1 cellular context compared by ENCODE assay signal in genomic region chr4:109816894-109817293, GRCh38.
TF ChIP-seq lines count a peak whose summit lies in the region.

No MANE protein-coding gene starts in this region.

TF ChIP-seq in GM12878, 131 proteins besides CTCF, POLR2A, EP300 and RAD21:
- TF ChIP-seq SIX5 (IDR thresholded peaks at IDR 0.05; ENCODE audit: low read depth, low read length, severe bottlenecking) (no peak), BHLHE40 (IDR thresholded peaks at IDR 0.05; ENCODE audit: borderline replicate concordance in 1 of 2, low read depth in 2 of 2, low read length in 1 of 2) (no peak), SPI1 (IDR thresholded peaks at IDR 0.05; ENCODE audit: borderline replicate concordance, insufficient read depth, low read depth, low read length) (no peak), NR2C2 (IDR thresholded peaks at IDR 0.05; ENCODE audit: borderline replicate concordance, control insufficient read depth, insufficient read length, low read depth) (no peak), FOXM1 (IDR thresholded peaks at IDR 0.05; ENCODE audit: low read depth, low read length) (no peak), E4F1 (IDR thresholded peaks at IDR 0.05; ENCODE audit: borderline replicate concordance, partially characterized antibody) (no peak), HCFC1 (IDR thresholded peaks at IDR 0.05; ENCODE audit: low read length) (no peak), ZBTB33 (IDR thresholded peaks at IDR 0.05) (no peak), MAX (IDR thresholded peaks at IDR 0.05; ENCODE audit: low read depth, low read length) (no peak), USF1 (IDR thresholded peaks at IDR 0.05; ENCODE audit: borderline replicate concordance, extremely low read length, insufficient read depth, low read depth, low read length) (no peak), NKRF (conservative IDR thresholded peaks at IDR 0.05) (no peak), ATF2 (IDR thresholded peaks at IDR 0.05; ENCODE audit: low read length) (no peak), NR2F1 (conservative IDR thresholded peaks at IDR 0.05) (no peak), RELB (IDR thresholded peaks at IDR 0.05; ENCODE audit: low read depth) (no peak), SMC3 (IDR thresholded peaks at IDR 0.05; ENCODE audit: borderline replicate concordance, low read length) (no peak), CREM (IDR thresholded peaks at IDR 0.05; ENCODE audit: low read depth) (no peak), MEF2A (IDR thresholded peaks at IDR 0.05; ENCODE audit: insufficient read depth, low read depth, low read length) (no peak), MYC (IDR thresholded peaks at IDR 0.05; ENCODE audit: insufficient read depth, insufficient read length, insufficient replicate concordance, low read length, severe bottlenecking) (no peak)
- TF ChIP-seq, protein P1, sequence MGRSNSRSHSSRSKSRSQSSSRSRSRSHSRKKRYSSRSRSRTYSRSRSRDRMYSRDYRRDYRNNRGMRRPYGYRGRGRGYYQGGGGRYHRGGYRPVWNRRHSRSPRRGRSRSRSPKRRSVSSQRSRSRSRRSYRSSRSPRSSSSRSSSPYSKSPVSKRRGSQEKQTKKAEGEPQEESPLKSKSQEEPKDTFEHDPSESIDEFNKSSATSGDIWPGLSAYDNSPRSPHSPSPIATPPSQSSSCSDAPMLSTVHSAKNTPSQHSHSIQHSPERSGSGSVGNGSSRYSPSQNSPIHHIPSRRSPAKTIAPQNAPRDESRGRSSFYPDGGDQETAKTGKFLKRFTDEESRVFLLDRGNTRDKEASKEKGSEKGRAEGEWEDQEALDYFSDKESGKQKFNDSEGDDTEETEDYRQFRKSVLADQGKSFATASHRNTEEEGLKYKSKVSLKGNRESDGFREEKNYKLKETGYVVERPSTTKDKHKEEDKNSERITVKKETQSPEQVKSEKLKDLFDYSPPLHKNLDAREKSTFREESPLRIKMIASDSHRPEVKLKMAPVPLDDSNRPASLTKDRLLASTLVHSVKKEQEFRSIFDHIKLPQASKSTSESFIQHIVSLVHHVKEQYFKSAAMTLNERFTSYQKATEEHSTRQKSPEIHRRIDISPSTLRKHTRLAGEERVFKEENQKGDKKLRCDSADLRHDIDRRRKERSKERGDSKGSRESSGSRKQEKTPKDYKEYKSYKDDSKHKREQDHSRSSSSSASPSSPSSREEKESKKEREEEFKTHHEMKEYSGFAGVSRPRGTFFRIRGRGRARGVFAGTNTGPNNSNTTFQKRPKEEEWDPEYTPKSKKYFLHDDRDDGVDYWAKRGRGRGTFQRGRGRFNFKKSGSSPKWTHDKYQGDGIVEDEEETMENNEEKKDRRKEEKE (IDR thresholded peaks at IDR 0.05), result no peak
- TF ChIP-seq, protein P2, sequence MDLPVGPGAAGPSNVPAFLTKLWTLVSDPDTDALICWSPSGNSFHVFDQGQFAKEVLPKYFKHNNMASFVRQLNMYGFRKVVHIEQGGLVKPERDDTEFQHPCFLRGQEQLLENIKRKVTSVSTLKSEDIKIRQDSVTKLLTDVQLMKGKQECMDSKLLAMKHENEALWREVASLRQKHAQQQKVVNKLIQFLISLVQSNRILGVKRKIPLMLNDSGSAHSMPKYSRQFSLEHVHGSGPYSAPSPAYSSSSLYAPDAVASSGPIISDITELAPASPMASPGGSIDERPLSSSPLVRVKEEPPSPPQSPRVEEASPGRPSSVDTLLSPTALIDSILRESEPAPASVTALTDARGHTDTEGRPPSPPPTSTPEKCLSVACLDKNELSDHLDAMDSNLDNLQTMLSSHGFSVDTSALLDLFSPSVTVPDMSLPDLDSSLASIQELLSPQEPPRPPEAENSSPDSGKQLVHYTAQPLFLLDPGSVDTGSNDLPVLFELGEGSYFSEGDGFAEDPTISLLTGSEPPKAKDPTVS (IDR thresholded peaks at IDR 0.05; ENCODE audit: low read depth, low read length), result no peak
